In genomic region chr6:46170357-46171289, GRCh38 we compare ENCODE assay signal across 8 cellular contexts. TPM values are rescaled to one million over a fixed set of nuclear protein-coding genes. Genes with fewer than 3 reads are reported as not detected.
DNase-seq lines count a peak whose midpoint lies in the region; ATAC-seq, FAIRE-seq and TF ChIP-seq lines count a peak whose summit lies in the region.

A gene with protein sequence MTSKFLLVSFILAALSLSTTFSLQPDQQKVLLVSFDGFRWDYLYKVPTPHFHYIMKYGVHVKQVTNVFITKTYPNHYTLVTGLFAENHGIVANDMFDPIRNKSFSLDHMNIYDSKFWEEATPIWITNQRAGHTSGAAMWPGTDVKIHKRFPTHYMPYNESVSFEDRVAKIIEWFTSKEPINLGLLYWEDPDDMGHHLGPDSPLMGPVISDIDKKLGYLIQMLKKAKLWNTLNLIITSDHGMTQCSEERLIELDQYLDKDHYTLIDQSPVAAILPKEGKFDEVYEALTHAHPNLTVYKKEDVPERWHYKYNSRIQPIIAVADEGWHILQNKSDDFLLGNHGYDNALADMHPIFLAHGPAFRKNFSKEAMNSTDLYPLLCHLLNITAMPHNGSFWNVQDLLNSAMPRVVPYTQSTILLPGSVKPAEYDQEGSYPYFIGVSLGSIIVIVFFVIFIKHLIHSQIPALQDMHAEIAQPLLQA (minus strand): TSS chr6:46170980. CDS start chr6:46168262, 2,718 bp downstream.

- SMC1A ChIA-PET in GM12878 (lab: Charles Lee; ENCODE audit: uncharacterized antibody, unreplicated experiment), result interaction anchor here (0.6 kb wide), 2 partner anchors 45 to 503 kb away, joined by 3 to 4 read pairs; no protein-coding TSS in a partner anchor

- H3K9me3 ChIP-seq in T-helper 17 cell (ENCODE audit: control insufficient read depth, low read length, poor library complexity, severe bottlenecking), result no peaks in the 10 kb centered on the region
- H3K9me3 ChIP-seq in GM12878 (replicated peaks; ENCODE audit: control insufficient read depth, insufficient read depth, low read length), result no peaks in the 10 kb centered on the region
- no peaks in the 10 kb centered on the region for H3K9me3 ChIP-seq in iPS-18c (ENCODE audit: control insufficient read depth, insufficient read depth, low read length)
- H3K9me3 ChIP-seq in gastrocnemius medialis, result no peaks in the 10 kb centered on the region

- H2AFZ ChIP-seq in GM12878 (ENCODE audit: control insufficient read depth, low read depth, low read length), result peak within 1 kb of the TSS; percentile 80

- no TSS peak for BruUV-seq in GM12878 (replicated peaks; lab: Mats Ljungman, UMichigan)

- FAIRE-seq in GM12878 (lab: Jason Lieb, UNC), result no peak

- no peaks in the 10 kb centered on the region for H3K79me2 ChIP-seq in GM12878 (ENCODE audit: control insufficient read depth, insufficient read depth, low read length)

- H3K4me1 Mint-ChIP-seq in T-helper 17 cell, result peaks cover 6% of the 10 kb centered on the region

- TF ChIP-seq CTCF in LNCaP clone FGC (IDR thresholded peaks at IDR 0.05; ENCODE audit: control insufficient read depth, extremely low read depth, insufficient read depth), result no peak
- TF ChIP-seq CTCF in GM12878 (IDR thresholded peaks at IDR 0.05 in 2 of 3, conservative IDR thresholded peaks at IDR 0.05 in 1 of 3; ENCODE audit: control insufficient read depth in 2 of 3, extremely low read depth in 1 of 3, insufficient read depth in 1 of 3, low read depth in 3 of 3, low read length in 3 of 3), result no peak
- TF ChIP-seq CTCF in gastrocnemius medialis (IDR thresholded peaks at IDR 0.05 in 4 of 5, conservative IDR thresholded peaks at IDR 0.05 in 1 of 5), result no peak

- peaks cover 3% of the 10 kb centered on the region for H3K4me1 ChIP-seq in GM12878 (ENCODE audit: control insufficient read depth, insufficient read depth, low read length)
- peaks cover 43 to 47% of the 10 kb centered on the region in 2 donors for H3K4me1 ChIP-seq in gastrocnemius medialis

- H4K20me1 ChIP-seq in GM12878 (ENCODE audit: control insufficient read depth, insufficient read depth), result no peaks in the 10 kb centered on the region

- POLR2A ChIA-PET in GM12878 (lab: Charles Lee), result interaction anchor here (0.5 kb wide), 1 partner anchor 1987 kb away, joined by 3 read pairs; no protein-coding TSS in a partner anchor

- H3K36me3 ChIP-seq in GM12878 (ENCODE audit: control insufficient read depth in 2 of 2, insufficient read depth in 2 of 2, low read length in 1 of 2), result no peaks in the 10 kb centered on the region
- no peaks in the 10 kb centered on the region for H3K36me3 ChIP-seq in gastrocnemius medialis

- DNase-seq in DMS79 treated with DMSO at 0.1 percent for 48 hours (lab: John Stamatoyannopoulos, UW) (peak; percentile 97), LNCaP clone FGC (ENCODE audit: low read depth) (peak; percentile 82), T-helper 17 cell (peak; percentile 11 to 41 (median 14)), GM12878 (ENCODE audit: low read depth, low spot score) (peak; percentile 12), gastrocnemius medialis (peak; percentile 88 to 93), T1000 (lab: John Stamatoyannopoulos, UW) (no peak)

- peak within 1 kb of the TSS; percentile 87 for H3K4me3 Mint-ChIP-seq in T-helper 17 cell

- WGBS in GM12878 (ENCODE audit: insufficient coverage, insufficient replicate concordance, low lambda C conversion rate, missing lambda C conversion rate), result 4% methylated on average over 49 of the region's 49 CpGs

- peak within 1 kb of the TSS; percentile 89 for H3K4me2 ChIP-seq in GM12878 (ENCODE audit: control insufficient read depth, insufficient read depth)

- peaks cover 42% of the 10 kb centered on the region for H3K27me3 Mint-ChIP-seq in T-helper 17 cell

- H3K27me3 ChIP-seq in GM12878 (replicated peaks in 1 of 2; ENCODE audit: control insufficient read depth in 2 of 2, insufficient read depth in 2 of 2, low read length in 1 of 2) (peaks cover 0 to 6% of the 10 kb centered on the region in 2 experiments; a peak in 2 of 4 replicates), gastrocnemius medialis (no peaks in the 10 kb centered on the region)

- no peak for TF ChIP-seq EP300 in GM12878 (IDR thresholded peaks at IDR 0.05; ENCODE audit: borderline replicate concordance in 1 of 2, control insufficient read depth in 1 of 2, low read depth in 2 of 2, low read length in 2 of 2)

- H3K27ac Mint-ChIP-seq in T-helper 17 cell, result no peak within 1 kb of the TSS

- H3K27ac ChIP-seq in GM12878 (ENCODE audit: control insufficient read depth, insufficient read depth) (no peak within 1 kb of the TSS), gastrocnemius medialis (peak within 1 kb of the TSS; percentile 74 to 92 (median 86))

- TF ChIP-seq RAD21 in GM12878 (IDR thresholded peaks at IDR 0.05; ENCODE audit: insufficient read depth, low read depth, low read length), result no peak

- in situ Hi-C loops in GM12878 (cut with MboI), result no loop called here
- in situ Hi-C loops in gastrocnemius medialis (cut with MboI; ENCODE audit: low sequenced_read_pairs in 4 of 4), result no loop called here

- TF ChIP-seq POLR2A in GM12878 (IDR thresholded peaks at IDR 0.05; ENCODE audit: low read depth, low read length), result no peak
- TF ChIP-seq POLR2A in gastrocnemius medialis (IDR thresholded peaks at IDR 0.05), result peak; percentile 75 to 83

- RAD21 ChIA-PET in GM12878 (lab: Charles Lee; ENCODE audit: unreplicated experiment), result no interaction called here

- H3K4me3 ChIP-seq in LNCaP clone FGC (ENCODE audit: low read depth, low read length) (peak within 1 kb of the TSS; percentile 93), GM12878 (peak within 1 kb of the TSS; percentile 66; the same call in 1 of the 2 replicates), iPS-18c (ENCODE audit: insufficient read depth, low read depth, low read length) (peak within 1 kb of the TSS; percentile 98), gastrocnemius medialis (peak within 1 kb of the TSS; percentile 71 to 91 (median 81))

- H3K9ac ChIP-seq in GM12878 (ENCODE audit: control insufficient read depth, insufficient read depth, low read length), result no peak within 1 kb of the TSS

- CTCF ChIA-PET in GM12878 (lab: Yijun Ruan, JAX), result interaction anchor here (1.1 kb wide), 1 partner anchor 80 kb away, joined by 5 read pairs; no protein-coding TSS in a partner anchor

- ATAC-seq in GM21723 (IDR thresholded peaks at IDR 0.05; ENCODE audit: unreplicated experiment) (peak; percentile 88), T-helper 17 cell (peak; percentile 96), GM12878 (peak; percentile 78), gastrocnemius medialis (peak; percentile 82 to 90)

- intact Hi-C loops in GM12878 (cut with micrococcal nuclease; ENCODE audit: unreplicated experiment), result no loop called here
- intact Hi-C loops in gastrocnemius medialis (cut with DNase I; ENCODE audit: low total_unique reads), result loop anchor here (2.0 to 5.0 kb wide), 2 partner anchors 42 to 63 kb away; partner anchors contain the start of gene ENPP4

- H3K36me3 Mint-ChIP-seq in T-helper 17 cell (ENCODE audit: low read depth), result peaks cover 2% of the 10 kb centered on the region

TF ChIP-seq in GM12878, 131 proteins besides CTCF, POLR2A, EP300 and RAD21 (continues in another document):
- TF ChIP-seq POLR2AphosphoS2 (IDR thresholded peaks at IDR 0.05; ENCODE audit: low read depth, low read length) (no peak), ZNF217 (IDR thresholded peaks at IDR 0.05) (no peak), SREBF2 (IDR thresholded peaks at IDR 0.05; ENCODE audit: low read length) (no peak), CREB1 (IDR thresholded peaks at IDR 0.05; ENCODE audit: low read depth) (0 out of 2 replicates have a peak, but pooled peaks have one; percentile 13), PAX8 (IDR thresholded peaks at IDR 0.05) (no peak), PBX3 (IDR thresholded peaks at IDR 0.05; ENCODE audit: insufficient replicate concordance, low read depth, low read length) (peak; percentile 93), JUNB (IDR thresholded peaks at IDR 0.05) (no peak)

RNA-seq across cellular contexts. Expression of the gene that starts here (rescaled TPM):
- under 1 TPM; 0.16 to 0.52 TPM for total RNA-seq in T-helper 17 cell
- total RNA-seq in GM12878 (2013; cell fraction: nucleolus; rRNA removed), result 0.50 and 0.73 TPM in 2 replicates
- not detected in 2 replicates for total RNA-seq in GM12878 (2014; rRNA removed)
- total RNA-seq in GM12878 (2014; rRNA removed; fragmentation: Illumina TruSeq; extraction: Trizol), result not detected in 2 replicates
- total RNA-seq in GM12878 (2021), result not detected in 2 replicates
- 0.17 TPM for polyA plus RNA-seq in GM12878 (2011; ENCODE audit: low read depth)
- 0.03 TPM in 1 of 2 replicates, not detected in the other for polyA plus RNA-seq in GM12878 (2011; rRNA removed)
- not detected in 2 replicates for polyA plus RNA-seq in GM12878 (2011; cell fraction: cytosol; rRNA removed)
- polyA plus RNA-seq in GM12878 (2011; cell fraction: nucleus; rRNA removed), result 0.03 TPM in 1 of 2 replicates, not detected in the other
- polyA plus RNA-seq in GM12878 (2012), result 0.27 and 0.93 TPM in 2 replicates
- 0.07 TPM in 1 of 2 replicates, not detected in the other for polyA plus RNA-seq in GM12878 (2014; fragmentation: Illumina TruSeq; extraction: Trizol)
- polyA plus RNA-seq in GM12878 (2014; fragmentation: Nextera tagmentation; extraction: Ambion mirVana), result under 1 TPM in 1 of 2 experiments, not detected in 1; 0.05 TPM
- not detected in 2 replicates for polyA plus RNA-seq in GM12878 (2014; rRNA removed)
- not detected for polyA plus RNA-seq in GM12878 (2016; fragmentation: Nextera tagmentation; extraction: Ambion mirVana)
- not detected in 2 replicates for polyA minus RNA-seq in GM12878 (2011; rRNA and poly(A)+ RNA removed)
- polyA minus RNA-seq in GM12878 (2011; cell fraction: cytosol; rRNA and poly(A)+ RNA removed), result not detected in 2 replicates
- not detected in 2 replicates for polyA minus RNA-seq in GM12878 (2011; cell fraction: nucleus; rRNA and poly(A)+ RNA removed)
- total RNA-seq in gastrocnemius medialis, result 10 to 100 TPM in 3 of 4 donors, 1 to 10 TPM in 1; 9.9 to 28.3 (median 19.2) TPM

Comparison
In these comparisons a context has a peak if more than half of its experiments do, and no peak if none do; other contexts are left out.
1. RNA of the gene that starts here (total RNA-seq): 9.9 to 28.3 TPM in gastrocnemius medialis; 0.16 to 0.52 TPM in T-helper 17 cell and 0.50 to 0.73 TPM in GM12878; every median in the first group is over 4 times any median in the second.
2. Peak in DNase-seq and ATAC-seq in T-helper 17 cell; RNA of the gene not detected or under 1 TPM.
3. Peak in DNase-seq, ATAC-seq, H3K4me3 ChIP-seq and H3K4me2 ChIP-seq in GM12878; RNA of the gene not detected or under 1 TPM.
4. Peak in every context shown above with its lines, with median percentiles within 50 percentile points of each other: ATAC-seq and H3K4me3 ChIP-seq.